Comparison of ENCODE assay signal across 7 cellular contexts in genomic region chr1:161639193-161639592, GRCh38. TPM values are rescaled to one million over a fixed set of nuclear protein-coding genes. Genes with fewer than 3 reads are reported as not detected.
"Had no signal": no experiment of that assay in that cellular context is flagged by ENCODE, and none has a peak within 500 bp of the region (broad histone marks: within the 10 kb centered on the region; RNA-seq: fewer than 3 reads in every experiment).

No MANE protein-coding gene starts in this region.

RNA-seq across cellular contexts. Expression of gene FCGR3B, which starts 8.2 kb away (rescaled TPM):
- total RNA-seq: GM23248, GM23338, H1, H4, H7, H9, HFFc6 had no signal
- polyA plus RNA-seq: GM23248, GM23338, H1 had no signal

RNA-seq across cellular contexts. Expression of gene FCGR2B, which starts 23.8 kb away (rescaled TPM):
- total RNA-seq: GM23248, GM23338, H1, H4, H7, H9, HFFc6 had no signal
- polyA plus RNA-seq: GM23248, GM23338 had no signal
